ENCODE assay signal across 12 cellular contexts in genomic region chr12:55673638-55674037, GRCh38. TPM values are rescaled to one million over a fixed set of nuclear protein-coding genes. Genes with fewer than 3 reads are reported as not detected.
DNase-seq lines count a peak whose midpoint lies in the region; ATAC-seq and TF ChIP-seq lines count a peak whose summit lies in the region.
"Had no signal": no experiment of that assay in that cellular context is flagged by ENCODE, and none has a peak within 500 bp of the region (broad histone marks: within the 10 kb centered on the region; RNA-seq: fewer than 3 reads in every experiment).

No MANE protein-coding gene starts in this region.

- H3K27me3 ChIP-seq in GM06990 (replicated peaks; ENCODE audit: control insufficient read depth, insufficient read depth, low read length) (no peaks in the 10 kb centered on the region), esophagus muscularis mucosa (no peaks in the 10 kb centered on the region)

- no peak for TF ChIP-seq POLR2A in esophagus muscularis mucosa (IDR thresholded peaks at IDR 0.05; ENCODE audit: low read depth)

- H3K36me3 Mint-ChIP-seq in activated T-helper 17 cell treated with anti-CD3 and anti-CD28 coated beads, Interleukin-2, amount 50 U/mL, for 72 hours (ENCODE audit: low read depth) = no peaks in the 10 kb centered on the region

- ATAC-seq in GM19438 (IDR thresholded peaks at IDR 0.05; ENCODE audit: low read depth, unreplicated experiment) = peak; percentile 100
- ATAC-seq in HG03095 (IDR thresholded peaks at IDR 0.05; ENCODE audit: unreplicated experiment) = peak; percentile 98
- ATAC-seq in activated T-helper 17 cell treated with anti-CD3 and anti-CD28 coated beads, Interleukin-2, amount 50 U/mL, for 72 hours (replicated peaks) = no peak

- TF ChIP-seq CTCF in GM06990 (IDR thresholded peaks at IDR 0.05; ENCODE audit: insufficient read depth, low read length, poor library complexity, severe bottlenecking) = no peak
- no peak for TF ChIP-seq CTCF in esophagus muscularis mucosa (IDR thresholded peaks at IDR 0.05)

- H3K9me3 Mint-ChIP-seq in activated T-helper 17 cell treated with anti-CD3 and anti-CD28 coated beads, Interleukin-2, amount 50 U/mL, for 72 hours = no peaks in the 10 kb centered on the region
- H3K9me3 Mint-ChIP-seq: neural crest cell had no signal

- H3K4me1 Mint-ChIP-seq in activated T-helper 17 cell treated with anti-CD3 and anti-CD28 coated beads, Interleukin-2, amount 50 U/mL, for 72 hours = no peaks in the 10 kb centered on the region

- no peak overlapping the region for H3K27ac ChIP-seq in esophagus muscularis mucosa (replicated peaks in 1 of 4)
- H3K27ac ChIP-seq: C4-2B had no signal

- intact Hi-C loops in esophagus muscularis mucosa (cut with DNase I) = no loop called here

- peaks cover 15% of the 10 kb centered on the region for H3K27me3 Mint-ChIP-seq in activated T-helper 17 cell treated with anti-CD3 and anti-CD28 coated beads, Interleukin-2, amount 50 U/mL, for 72 hours

- H3K4me1 ChIP-seq in esophagus muscularis mucosa = no peaks in the 10 kb centered on the region

- no peak overlapping the region for H3K27ac Mint-ChIP-seq in activated T-helper 17 cell treated with anti-CD3 and anti-CD28 coated beads, Interleukin-2, amount 50 U/mL, for 72 hours

- DNase-seq in GM06990 (ENCODE audit: extremely low read depth, insufficient read length) (peak; percentile 34), SIG-M5 treated with dmso at 0.1 percent for 504 hours (lab: John Stamatoyannopoulos, UW; ENCODE audit: unreplicated experiment) (peak; percentile 96), esophagus muscularis mucosa (ENCODE audit: extremely low spot score) (no peak), T-helper 9 cell (no peak)
- no peak for DNase-seq in stimulated activated CD4-positive, alpha-beta T cell treated with anti-CD3 and anti-CD28 coated beads, Interleukin-2, amount 100 ng/mL, for 24 hours
- DNase-seq: activated naive CD4-positive, alpha-beta T cell had no signal

- TF ChIP-seq EP300 in esophagus muscularis mucosa (IDR thresholded peaks at IDR 0.05) = no peak

- H3K9me3 ChIP-seq in esophagus muscularis mucosa = no peaks in the 10 kb centered on the region

- H3K36me3 ChIP-seq in GM06990 (ENCODE audit: control insufficient read depth, insufficient read depth, low read length) (no peaks in the 10 kb centered on the region), esophagus muscularis mucosa (no peaks in the 10 kb centered on the region)

- no peak overlapping the region for H3K4me3 Mint-ChIP-seq in activated T-helper 17 cell treated with anti-CD3 and anti-CD28 coated beads, Interleukin-2, amount 50 U/mL, for 72 hours
- H3K4me3 Mint-ChIP-seq: neural crest cell had no signal

- H3K4me3 ChIP-seq in GM06990 (replicated peaks; ENCODE audit: low read depth, low read length) = no peak overlapping the region
- H3K4me3 ChIP-seq in esophagus muscularis mucosa = no peak overlapping the region

RNA-seq across cellular contexts. Expression of gene ITGA7, which starts 34.1 kb away (rescaled TPM):
- 100 to 1,000 TPM; 155 to 245 (median 218) TPM for total RNA-seq in esophagus muscularis mucosa
- 1 to 10 TPM; 3.2 to 8.7 TPM for total RNA-seq in activated T-helper 17 cell treated with anti-CD3 and anti-CD28 coated beads, Interleukin-2, amount 50 U/mL, for 72 hours

RNA-seq across cellular contexts. Expression of gene OR10P1, which starts 36.9 kb away (rescaled TPM):
- total RNA-seq in esophagus muscularis mucosa = not detected
- not detected for total RNA-seq in activated T-helper 17 cell treated with anti-CD3 and anti-CD28 coated beads, Interleukin-2, amount 50 U/mL, for 72 hours
- total RNA-seq: HT1080, neural crest cell had no signal

RNA-seq across cellular contexts. Expression of gene BLOC1S1, which starts 42.2 kb away (rescaled TPM):
- 100 to 1,000 TPM; 159 to 253 (median 196) TPM for total RNA-seq in esophagus muscularis mucosa
- total RNA-seq in activated T-helper 17 cell treated with anti-CD3 and anti-CD28 coated beads, Interleukin-2, amount 50 U/mL, for 72 hours = 100 to 1,000 TPM; 104 to 118 TPM

RNA-seq across cellular contexts. Expression of gene RDH5, which starts 46.6 kb away (rescaled TPM):
- 10 to 100 TPM; 13.8 to 23.0 (median 17.2) TPM for total RNA-seq in esophagus muscularis mucosa
- 10 to 100 TPM; 13.0 to 13.5 TPM for total RNA-seq in activated T-helper 17 cell treated with anti-CD3 and anti-CD28 coated beads, Interleukin-2, amount 50 U/mL, for 72 hours

RNA-seq across cellular contexts. Expression of gene CD63, which starts 55.2 kb away (rescaled TPM):
- total RNA-seq in esophagus muscularis mucosa = 1,000 to 10,000 TPM in 1 of 4 donors, 100 to 1,000 TPM in 3; 742 to 1,177 (median 845) TPM
- total RNA-seq in activated T-helper 17 cell treated with anti-CD3 and anti-CD28 coated beads, Interleukin-2, amount 50 U/mL, for 72 hours = 100 to 1,000 TPM; 211 to 237 TPM

Comparison
In these comparisons a context has a peak if more than half of its experiments do, and no peak if none do; other contexts are left out.
1. DNase-seq: peak in GM06990 (single experiment) and SIG-M5 treated with dmso at 0.1 percent for 504 hours (single experiment); none in stimulated activated CD4-positive, alpha-beta T cell treated with anti-CD3 and anti-CD28 coated beads, Interleukin-2, amount 100 ng/mL, for 24 hours (0 of 2), esophagus muscularis mucosa (single experiment) and T-helper 9 cell (single experiment).
2. RNA of gene ITGA7, which starts 34.1 kb away (total RNA-seq): 155 to 245 TPM in esophagus muscularis mucosa; 3.2 to 8.7 TPM in activated T-helper 17 cell treated with anti-CD3 and anti-CD28 coated beads, Interleukin-2, amount 50 U/mL, for 72 hours; every median in the first group is over 10 times any median in the second.